ENCODE assay signal across 29 cellular contexts in genomic region chr5:78234804-78235203, GRCh38.
"Had no signal": no experiment of that assay in that cellular context is flagged by ENCODE, and none has a peak within 500 bp of the region (broad histone marks: within the 10 kb centered on the region; RNA-seq: fewer than 3 reads in every experiment).

No MANE protein-coding gene starts in this region.

- H3K4me1 ChIP-seq: left ventricle myocardium inferior, neural progenitor cell, prostate gland had no signal

- H3K27ac ChIP-seq: left ventricle myocardium inferior, neural progenitor cell, neutrophil, prostate gland, skin epidermis, suprapubic skin, thoracic aorta, upper lobe of right lung had no signal

- H3K4me3 ChIP-seq: left ventricle myocardium inferior, lung, neural progenitor cell, pancreas, prostate gland, skin epidermis, suprapubic skin, tibial artery, upper lobe of right lung had no signal

- H3K4me2 ChIP-seq: neural progenitor cell had no signal

- H3K9ac ChIP-seq: neural progenitor cell had no signal

- H3K27me3 ChIP-seq: neural progenitor cell, neutrophil, pancreas, suprapubic skin, tibial artery, upper lobe of right lung had no signal

- H3K36me3 ChIP-seq: pancreas, prostate gland, thoracic aorta had no signal

- FAIRE-seq: pancreas, urothelium cell line had no signal

- ATAC-seq: natural killer cell; right cardiac atrium; sciatic nerve; stimulated activated naive B cell treated with anti-CD40 and anti-IgM and Interleukin-4, amounts not matched to agents 10 μg/mL and 1 μg/mL and 100 μg/mL, for 72 hours; stimulated activated naive CD8-positive, alpha-beta T cell treated with anti-CD3 and anti-CD28 coated beads, Interleukin-15, Interleukin-2, amounts not matched to agents 100 U/mL and 50 U/mL, for 24 hours; upper lobe of right lung had no signal

- H3K27ac Mint-ChIP-seq: mesothelial cell of epicardium; naive B cell; nephron progenitor cell; neural progenitor cell; stimulated activated naive B cell treated with anti-CD40 and anti-IgM and Interleukin-4, amounts not matched to agents 10 μg/mL and 1 μg/mL and 100 μg/mL, for 72 hours had no signal

- H3K27me3 Mint-ChIP-seq: naive B cell; stimulated activated naive B cell treated with anti-CD40 and anti-IgM and Interleukin-4, amounts not matched to agents 10 μg/mL and 1 μg/mL and 100 μg/mL, for 72 hours had no signal

- H3K4me3 Mint-ChIP-seq: mesothelial cell of epicardium; naive B cell; natural killer cell; nephron progenitor cell; neural progenitor cell; stimulated activated naive B cell treated with anti-CD40 and anti-IgM and Interleukin-4, amounts not matched to agents 10 μg/mL and 1 μg/mL and 100 μg/mL, for 72 hours had no signal

- H3K4me1 Mint-ChIP-seq: mesothelial cell of epicardium, nephron progenitor cell, neural progenitor cell had no signal

- H3K9me3 Mint-ChIP-seq: naive B cell; natural killer cell; neural progenitor cell; stimulated activated naive B cell treated with anti-CD40 and anti-IgM and Interleukin-4, amounts not matched to agents 10 μg/mL and 1 μg/mL and 100 μg/mL, for 72 hours had no signal

- H2AFZ ChIP-seq: neural progenitor cell had no signal

- DNase-seq: islet precursor cell; left ventricle myocardium inferior; mesendoderm; naive B cell; natural killer cell; nephron progenitor cell; posterior cingulate gyrus; retina; right cardiac atrium; stimulated activated CD4-positive, alpha-beta T cell treated with anti-CD3 and anti-CD28 coated beads, Interleukin-12 subunit alpha, Interleukin-12 subunit beta, amount 100 ng/mL, for 4 hours; stimulated activated CD4-positive, alpha-beta T cell treated with anti-CD3 and anti-CD28 coated beads, Interleukin-15, amount 100 ng/mL, for 24 hours; stimulated activated CD4-positive, alpha-beta T cell treated with anti-CD3 and anti-CD28 coated beads, Interleukin-2, amount 100 ng/mL, for 24 hours; stimulated activated CD4-positive, alpha-beta T cell treated with anti-CD3 and anti-CD28 coated beads, Interleukin-4, amount 100 ng/mL, for 1 hour; stimulated activated naive B cell treated with anti-CD40 and anti-IgM and Interleukin-4, amounts not matched to agents 10 μg/mL and 1 μg/mL and 100 μg/mL, for 72 hours; stimulated activated naive CD8-positive, alpha-beta T cell treated with anti-CD3 and anti-CD28 coated beads, Interleukin-15, Interleukin-2, amounts not matched to agents 100 U/mL and 50 U/mL, for 24 hours; tibial artery; trophoblast cell; upper lobe of right lung had no signal

- H3K9me3 ChIP-seq: left ventricle myocardium inferior, neutrophil, pancreas, prostate gland, suprapubic skin, thoracic aorta, tibial artery, upper lobe of right lung had no signal
